8 cellular contexts compared by ENCODE assay signal in the genomic region with DNA sequence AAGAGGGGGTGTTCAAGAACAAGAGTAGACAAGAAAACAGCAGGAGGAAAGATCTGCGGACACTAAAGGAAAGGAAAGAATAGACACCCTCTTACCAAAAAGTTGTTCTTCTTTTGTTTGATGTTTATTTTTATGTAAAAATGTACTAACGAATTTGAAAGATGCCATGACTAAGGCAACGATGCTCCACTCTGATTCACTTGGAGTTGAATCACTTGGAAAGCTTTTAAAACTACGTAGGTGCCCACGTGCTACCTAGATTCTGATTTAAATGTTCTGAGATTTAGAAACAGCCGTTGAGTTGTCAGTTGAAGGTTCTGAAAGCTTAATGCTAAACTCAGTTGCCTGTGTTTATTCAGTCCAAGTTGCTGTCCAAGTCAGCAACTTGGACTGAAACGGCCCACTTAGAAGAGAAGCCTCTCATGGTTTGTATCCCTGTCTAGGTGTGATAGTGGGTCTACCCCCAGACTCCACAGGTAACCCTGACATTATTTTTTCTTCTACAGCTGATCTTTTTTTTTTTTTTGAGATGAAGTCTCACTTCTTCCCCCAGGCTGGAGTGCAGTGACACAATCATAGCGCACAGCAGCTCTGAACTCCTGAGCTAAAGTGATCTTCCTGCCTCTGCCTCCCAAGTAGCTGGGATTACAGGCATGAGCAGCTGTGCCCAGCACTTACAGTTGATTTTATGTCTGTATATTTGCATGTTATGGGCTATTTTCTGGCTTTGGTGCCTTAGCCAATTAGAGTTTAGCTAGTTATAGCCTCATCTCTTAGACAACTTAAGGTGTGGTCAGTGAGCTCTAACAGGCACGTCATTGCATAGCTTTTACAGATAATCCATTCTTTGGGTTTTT.
DNase-seq lines count a peak whose midpoint lies in the region; ATAC-seq lines count a peak whose summit lies in the region.

No MANE protein-coding gene starts in this region.

- peak; percentile 32 for DNase-seq in stimulated activated CD4-positive, alpha-beta T cell treated with anti-CD3 and anti-CD28 coated beads, Interleukin-2, amount 100 ng/mL, for 4 hours (ENCODE audit: low read depth)
- DNase-seq in stimulated activated CD4-positive, alpha-beta T cell treated with anti-CD3 and anti-CD28 coated beads, Interleukin-2, amount 100 ng/mL, for 24 hours = no peak
- DNase-seq in SW480 (ENCODE audit: low spot score) = peak; percentile 18
- DNase-seq in GM19238 (ENCODE audit: insufficient read length, low spot score) = no peak
- DNase-seq in NCI-H510A (lab: John Stamatoyannopoulos, UW) = no peak

- H3K9me3 ChIP-seq in endocrine pancreas (ENCODE audit: control insufficient read depth, low read length) = no peaks in the 10 kb centered on the region
- no peaks in the 10 kb centered on the region for H3K9me3 ChIP-seq in mucosa of stomach (ENCODE audit: control insufficient read depth, low read length)

- H3K4me3 ChIP-seq in endocrine pancreas (ENCODE audit: control insufficient read depth, insufficient read depth, low read length) (peak overlapping the region; percentile 84), mucosa of stomach (ENCODE audit: low read length) (no peak overlapping the region)

- H3K27me3 ChIP-seq in endocrine pancreas (ENCODE audit: control insufficient read depth, insufficient read depth, low read length) (no peaks in the 10 kb centered on the region), mucosa of stomach (ENCODE audit: control insufficient read depth, insufficient read depth, low read length) (no peaks in the 10 kb centered on the region)

- H3K4me1 ChIP-seq in endocrine pancreas (ENCODE audit: control insufficient read depth, insufficient read depth, low read length) (peaks cover 28% of the 10 kb centered on the region), mucosa of stomach (ENCODE audit: control insufficient read depth, insufficient read depth, low read length) (peaks cover 17% of the 10 kb centered on the region)

- peak overlapping the region; percentile 19 for H3K9ac ChIP-seq in endocrine pancreas (ENCODE audit: control insufficient read depth, insufficient read depth, low read length)
- peak overlapping the region; percentile 80 for H3K9ac ChIP-seq in mucosa of stomach (ENCODE audit: low read length)

- H3K36me3 ChIP-seq in endocrine pancreas (ENCODE audit: control insufficient read depth, insufficient read depth, low read length) = no peaks in the 10 kb centered on the region
- no peaks in the 10 kb centered on the region for H3K36me3 ChIP-seq in mucosa of stomach (ENCODE audit: control insufficient read depth, insufficient read depth, low read length)

- ATAC-seq in GM19351 (IDR thresholded peaks at IDR 0.05; ENCODE audit: unreplicated experiment) = no peak

Comparison
In these comparisons a context has a peak if more than half of its experiments do, and no peak if none do; other contexts are left out.
1. DNase-seq: peak in stimulated activated CD4-positive, alpha-beta T cell treated with anti-CD3 and anti-CD28 coated beads, Interleukin-2, amount 100 ng/mL, for 4 hours (single experiment) and SW480 (single experiment); none in stimulated activated CD4-positive, alpha-beta T cell treated with anti-CD3 and anti-CD28 coated beads, Interleukin-2, amount 100 ng/mL, for 24 hours (0 of 2), GM19238 (single experiment) and NCI-H510A (single experiment).